Comparison of ENCODE assay signal across 1 cellular context in the genomic region with DNA sequence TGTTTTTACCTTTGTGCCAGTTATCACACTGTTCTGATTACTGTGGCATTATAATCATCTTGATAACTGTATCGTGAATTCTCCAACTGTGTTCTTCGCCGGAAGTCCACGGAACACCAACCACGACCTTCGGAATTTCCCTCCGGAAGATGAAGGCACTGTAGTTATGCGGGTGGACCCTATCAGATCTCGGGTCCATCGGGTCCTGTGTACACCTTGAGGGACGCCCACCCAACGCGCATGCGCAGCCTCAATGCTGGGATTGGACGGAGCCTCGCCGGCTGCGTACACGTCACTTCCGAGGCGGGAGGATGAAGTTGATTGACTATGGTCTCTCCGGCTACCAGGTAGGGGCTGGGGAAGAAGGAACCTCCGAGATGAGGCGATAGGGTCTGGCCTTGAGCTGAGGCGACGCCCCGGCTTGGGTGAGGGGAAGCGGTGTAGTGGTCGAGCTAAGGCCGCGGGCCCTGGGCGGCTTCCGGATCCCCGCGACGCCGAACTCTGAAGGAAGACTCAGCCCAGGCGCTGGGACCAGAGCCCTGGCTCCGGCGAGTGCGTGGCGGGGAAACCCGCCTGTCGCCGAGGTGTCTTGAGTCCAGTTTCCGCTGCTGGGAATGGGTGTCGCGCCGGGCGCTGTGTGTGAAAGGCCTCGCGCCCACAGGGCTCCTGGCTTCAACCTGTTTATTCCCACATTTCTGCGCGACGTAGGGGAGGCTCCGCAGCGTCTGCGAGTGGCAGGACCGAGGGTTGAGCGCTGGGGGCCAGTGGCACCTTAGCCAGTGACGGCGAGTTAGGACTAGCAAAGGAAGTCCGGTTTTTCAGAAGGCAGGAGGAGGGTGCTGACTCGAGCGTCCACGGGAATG.
TF ChIP-seq lines count a peak whose summit lies in the region.

A gene with protein sequence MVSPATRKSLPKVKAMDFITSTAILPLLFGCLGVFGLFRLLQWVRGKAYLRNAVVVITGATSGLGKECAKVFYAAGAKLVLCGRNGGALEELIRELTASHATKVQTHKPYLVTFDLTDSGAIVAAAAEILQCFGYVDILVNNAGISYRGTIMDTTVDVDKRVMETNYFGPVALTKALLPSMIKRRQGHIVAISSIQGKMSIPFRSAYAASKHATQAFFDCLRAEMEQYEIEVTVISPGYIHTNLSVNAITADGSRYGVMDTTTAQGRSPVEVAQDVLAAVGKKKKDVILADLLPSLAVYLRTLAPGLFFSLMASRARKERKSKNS (plus strand): TSS at position 320 of the 863 bp plus-strand sequence. CDS start 8 bp downstream, at position 328.

TF ChIP-seq in HepG2, 621 proteins besides CTCF, POLR2A, EP300 and RAD21 (continued from another document and continues in another):
- TF ChIP-seq, protein P1, sequence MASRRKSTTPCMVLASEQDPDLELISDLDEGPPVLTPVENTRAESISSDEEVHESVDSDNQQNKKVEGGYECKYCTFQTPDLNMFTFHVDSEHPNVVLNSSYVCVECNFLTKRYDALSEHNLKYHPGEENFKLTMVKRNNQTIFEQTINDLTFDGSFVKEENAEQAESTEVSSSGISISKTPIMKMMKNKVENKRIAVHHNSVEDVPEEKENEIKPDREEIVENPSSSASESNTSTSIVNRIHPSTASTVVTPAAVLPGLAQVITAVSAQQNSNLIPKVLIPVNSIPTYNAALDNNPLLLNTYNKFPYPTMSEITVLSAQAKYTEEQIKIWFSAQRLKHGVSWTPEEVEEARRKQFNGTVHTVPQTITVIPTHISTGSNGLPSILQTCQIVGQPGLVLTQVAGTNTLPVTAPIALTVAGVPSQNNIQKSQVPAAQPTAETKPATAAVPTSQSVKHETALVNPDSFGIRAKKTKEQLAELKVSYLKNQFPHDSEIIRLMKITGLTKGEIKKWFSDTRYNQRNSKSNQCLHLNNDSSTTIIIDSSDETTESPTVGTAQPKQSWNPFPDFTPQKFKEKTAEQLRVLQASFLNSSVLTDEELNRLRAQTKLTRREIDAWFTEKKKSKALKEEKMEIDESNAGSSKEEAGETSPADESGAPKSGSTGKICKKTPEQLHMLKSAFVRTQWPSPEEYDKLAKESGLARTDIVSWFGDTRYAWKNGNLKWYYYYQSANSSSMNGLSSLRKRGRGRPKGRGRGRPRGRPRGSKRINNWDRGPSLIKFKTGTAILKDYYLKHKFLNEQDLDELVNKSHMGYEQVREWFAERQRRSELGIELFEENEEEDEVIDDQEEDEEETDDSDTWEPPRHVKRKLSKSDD (CRISPR knock-in tag; IDR thresholded peaks at IDR 0.05; ENCODE audit: low read depth): no peak; the same call in 1 of the 2 replicates
- TF ChIP-seq BCL6 (CRISPR knock-in tag; IDR thresholded peaks at IDR 0.05) (no peak), MBD4 (IDR thresholded peaks at IDR 0.05; ENCODE audit: borderline replicate concordance, low read length) (no peak), ZNF333 (CRISPR knock-in tag; IDR thresholded peaks at IDR 0.05; ENCODE audit: borderline replicate concordance) (no peak), EZH2 (conservative IDR thresholded peaks at IDR 0.05; ENCODE audit: low read depth, low read length) (no peak), IKZF1 (IDR thresholded peaks at IDR 0.05) (no peak), ERF (CRISPR knock-in tag; IDR thresholded peaks at IDR 0.05) (no peak), ZNF589 (CRISPR knock-in tag; conservative IDR thresholded peaks at IDR 0.05) (0 out of 2 replicates have a peak, but pooled peaks have one; percentile 56), NFATC3 (CRISPR knock-in tag; IDR thresholded peaks at IDR 0.05) (no peak), SMAD9 (CRISPR knock-in tag; IDR thresholded peaks at IDR 0.05) (no peak), PAX8 (CRISPR knock-in tag; IDR thresholded peaks at IDR 0.05; ENCODE audit: borderline replicate concordance) (no peak), KLF9 (CRISPR knock-in tag; IDR thresholded peaks at IDR 0.05; ENCODE audit: low read depth) (no peak), ZNF317 (CRISPR knock-in tag; IDR thresholded peaks at IDR 0.05) (0 out of 2 replicates have a peak, but pooled peaks have one; percentile 49), CBFB (CRISPR knock-in tag; IDR thresholded peaks at IDR 0.05) (no peak), ZBTB20 (CRISPR knock-in tag; IDR thresholded peaks at IDR 0.05; ENCODE audit: borderline replicate concordance, low read depth) (0 out of 2 replicates have a peak, but pooled peaks have one; percentile 53), ARNT (IDR thresholded peaks at IDR 0.05) (no peak), GATA4 (IDR thresholded peaks at IDR 0.05; ENCODE audit: borderline replicate concordance, low read depth) (0 out of 2 replicates have a peak, but pooled peaks have one; percentile 47), ZNF124 (CRISPR knock-in tag; IDR thresholded peaks at IDR 0.05) (no peak), MYC (CRISPR knock-in tag; IDR thresholded peaks at IDR 0.05; ENCODE audit: borderline replicate concordance) (peak; percentile 61)
- TF ChIP-seq, protein P2, sequence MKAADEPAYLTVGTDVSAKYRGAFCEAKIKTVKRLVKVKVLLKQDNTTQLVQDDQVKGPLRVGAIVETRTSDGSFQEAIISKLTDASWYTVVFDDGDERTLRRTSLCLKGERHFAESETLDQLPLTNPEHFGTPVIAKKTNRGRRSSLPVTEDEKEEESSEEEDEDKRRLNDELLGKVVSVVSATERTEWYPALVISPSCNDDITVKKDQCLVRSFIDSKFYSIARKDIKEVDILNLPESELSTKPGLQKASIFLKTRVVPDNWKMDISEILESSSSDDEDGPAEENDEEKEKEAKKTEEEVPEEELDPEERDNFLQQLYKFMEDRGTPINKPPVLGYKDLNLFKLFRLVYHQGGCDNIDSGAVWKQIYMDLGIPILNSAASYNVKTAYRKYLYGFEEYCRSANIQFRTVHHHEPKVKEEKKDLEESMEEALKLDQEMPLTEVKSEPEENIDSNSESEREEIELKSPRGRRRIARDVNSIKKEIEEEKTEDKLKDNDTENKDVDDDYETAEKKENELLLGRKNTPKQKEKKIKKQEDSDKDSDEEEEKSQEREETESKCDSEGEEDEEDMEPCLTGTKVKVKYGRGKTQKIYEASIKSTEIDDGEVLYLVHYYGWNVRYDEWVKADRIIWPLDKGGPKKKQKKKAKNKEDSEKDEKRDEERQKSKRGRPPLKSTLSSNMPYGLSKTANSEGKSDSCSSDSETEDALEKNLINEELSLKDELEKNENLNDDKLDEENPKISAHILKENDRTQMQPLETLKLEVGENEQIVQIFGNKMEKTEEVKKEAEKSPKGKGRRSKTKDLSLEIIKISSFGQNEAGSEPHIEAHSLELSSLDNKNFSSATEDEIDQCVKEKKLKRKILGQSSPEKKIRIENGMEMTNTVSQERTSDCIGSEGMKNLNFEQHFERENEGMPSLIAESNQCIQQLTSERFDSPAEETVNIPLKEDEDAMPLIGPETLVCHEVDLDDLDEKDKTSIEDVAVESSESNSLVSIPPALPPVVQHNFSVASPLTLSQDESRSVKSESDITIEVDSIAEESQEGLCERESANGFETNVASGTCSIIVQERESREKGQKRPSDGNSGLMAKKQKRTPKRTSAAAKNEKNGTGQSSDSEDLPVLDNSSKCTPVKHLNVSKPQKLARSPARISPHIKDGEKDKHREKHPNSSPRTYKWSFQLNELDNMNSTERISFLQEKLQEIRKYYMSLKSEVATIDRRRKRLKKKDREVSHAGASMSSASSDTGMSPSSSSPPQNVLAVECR (CRISPR knock-in tag; IDR thresholded peaks at IDR 0.05; ENCODE audit: borderline replicate concordance): peak; percentile 91; the same call in 1 of the 2 replicates
- TF ChIP-seq, protein P3, sequence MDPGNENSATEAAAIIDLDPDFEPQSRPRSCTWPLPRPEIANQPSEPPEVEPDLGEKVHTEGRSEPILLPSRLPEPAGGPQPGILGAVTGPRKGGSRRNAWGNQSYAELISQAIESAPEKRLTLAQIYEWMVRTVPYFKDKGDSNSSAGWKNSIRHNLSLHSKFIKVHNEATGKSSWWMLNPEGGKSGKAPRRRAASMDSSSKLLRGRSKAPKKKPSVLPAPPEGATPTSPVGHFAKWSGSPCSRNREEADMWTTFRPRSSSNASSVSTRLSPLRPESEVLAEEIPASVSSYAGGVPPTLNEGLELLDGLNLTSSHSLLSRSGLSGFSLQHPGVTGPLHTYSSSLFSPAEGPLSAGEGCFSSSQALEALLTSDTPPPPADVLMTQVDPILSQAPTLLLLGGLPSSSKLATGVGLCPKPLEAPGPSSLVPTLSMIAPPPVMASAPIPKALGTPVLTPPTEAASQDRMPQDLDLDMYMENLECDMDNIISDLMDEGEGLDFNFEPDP (CRISPR knock-in tag; conservative IDR thresholded peaks at IDR 0.05): no peak
- TF ChIP-seq, protein P4, sequence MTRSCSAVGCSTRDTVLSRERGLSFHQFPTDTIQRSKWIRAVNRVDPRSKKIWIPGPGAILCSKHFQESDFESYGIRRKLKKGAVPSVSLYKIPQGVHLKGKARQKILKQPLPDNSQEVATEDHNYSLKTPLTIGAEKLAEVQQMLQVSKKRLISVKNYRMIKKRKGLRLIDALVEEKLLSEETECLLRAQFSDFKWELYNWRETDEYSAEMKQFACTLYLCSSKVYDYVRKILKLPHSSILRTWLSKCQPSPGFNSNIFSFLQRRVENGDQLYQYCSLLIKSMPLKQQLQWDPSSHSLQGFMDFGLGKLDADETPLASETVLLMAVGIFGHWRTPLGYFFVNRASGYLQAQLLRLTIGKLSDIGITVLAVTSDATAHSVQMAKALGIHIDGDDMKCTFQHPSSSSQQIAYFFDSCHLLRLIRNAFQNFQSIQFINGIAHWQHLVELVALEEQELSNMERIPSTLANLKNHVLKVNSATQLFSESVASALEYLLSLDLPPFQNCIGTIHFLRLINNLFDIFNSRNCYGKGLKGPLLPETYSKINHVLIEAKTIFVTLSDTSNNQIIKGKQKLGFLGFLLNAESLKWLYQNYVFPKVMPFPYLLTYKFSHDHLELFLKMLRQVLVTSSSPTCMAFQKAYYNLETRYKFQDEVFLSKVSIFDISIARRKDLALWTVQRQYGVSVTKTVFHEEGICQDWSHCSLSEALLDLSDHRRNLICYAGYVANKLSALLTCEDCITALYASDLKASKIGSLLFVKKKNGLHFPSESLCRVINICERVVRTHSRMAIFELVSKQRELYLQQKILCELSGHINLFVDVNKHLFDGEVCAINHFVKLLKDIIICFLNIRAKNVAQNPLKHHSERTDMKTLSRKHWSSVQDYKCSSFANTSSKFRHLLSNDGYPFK (CRISPR knock-in tag; IDR thresholded peaks at IDR 0.05; ENCODE audit: borderline replicate concordance): peak; percentile 64; the same call in 1 of the 2 replicates
- TF ChIP-seq, protein P5, sequence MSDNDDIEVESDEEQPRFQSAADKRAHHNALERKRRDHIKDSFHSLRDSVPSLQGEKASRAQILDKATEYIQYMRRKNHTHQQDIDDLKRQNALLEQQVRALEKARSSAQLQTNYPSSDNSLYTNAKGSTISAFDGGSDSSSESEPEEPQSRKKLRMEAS (IDR thresholded peaks at IDR 0.05): peak; percentile 17; the same call in 1 of the 2 replicates
- TF ChIP-seq, protein P6, sequence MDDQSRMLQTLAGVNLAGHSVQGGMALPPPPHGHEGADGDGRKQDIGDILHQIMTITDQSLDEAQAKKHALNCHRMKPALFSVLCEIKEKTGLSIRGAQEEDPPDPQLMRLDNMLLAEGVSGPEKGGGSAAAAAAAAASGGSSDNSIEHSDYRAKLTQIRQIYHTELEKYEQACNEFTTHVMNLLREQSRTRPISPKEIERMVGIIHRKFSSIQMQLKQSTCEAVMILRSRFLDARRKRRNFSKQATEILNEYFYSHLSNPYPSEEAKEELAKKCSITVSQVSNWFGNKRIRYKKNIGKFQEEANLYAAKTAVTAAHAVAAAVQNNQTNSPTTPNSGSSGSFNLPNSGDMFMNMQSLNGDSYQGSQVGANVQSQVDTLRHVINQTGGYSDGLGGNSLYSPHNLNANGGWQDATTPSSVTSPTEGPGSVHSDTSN (CRISPR knock-in tag; IDR thresholded peaks at IDR 0.05; ENCODE audit: borderline replicate concordance): no peak
- TF ChIP-seq, protein P7, sequence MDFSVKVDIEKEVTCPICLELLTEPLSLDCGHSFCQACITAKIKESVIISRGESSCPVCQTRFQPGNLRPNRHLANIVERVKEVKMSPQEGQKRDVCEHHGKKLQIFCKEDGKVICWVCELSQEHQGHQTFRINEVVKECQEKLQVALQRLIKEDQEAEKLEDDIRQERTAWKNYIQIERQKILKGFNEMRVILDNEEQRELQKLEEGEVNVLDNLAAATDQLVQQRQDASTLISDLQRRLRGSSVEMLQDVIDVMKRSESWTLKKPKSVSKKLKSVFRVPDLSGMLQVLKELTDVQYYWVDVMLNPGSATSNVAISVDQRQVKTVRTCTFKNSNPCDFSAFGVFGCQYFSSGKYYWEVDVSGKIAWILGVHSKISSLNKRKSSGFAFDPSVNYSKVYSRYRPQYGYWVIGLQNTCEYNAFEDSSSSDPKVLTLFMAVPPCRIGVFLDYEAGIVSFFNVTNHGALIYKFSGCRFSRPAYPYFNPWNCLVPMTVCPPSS (IDR thresholded peaks at IDR 0.05): no peak
- TF ChIP-seq, protein P8, sequence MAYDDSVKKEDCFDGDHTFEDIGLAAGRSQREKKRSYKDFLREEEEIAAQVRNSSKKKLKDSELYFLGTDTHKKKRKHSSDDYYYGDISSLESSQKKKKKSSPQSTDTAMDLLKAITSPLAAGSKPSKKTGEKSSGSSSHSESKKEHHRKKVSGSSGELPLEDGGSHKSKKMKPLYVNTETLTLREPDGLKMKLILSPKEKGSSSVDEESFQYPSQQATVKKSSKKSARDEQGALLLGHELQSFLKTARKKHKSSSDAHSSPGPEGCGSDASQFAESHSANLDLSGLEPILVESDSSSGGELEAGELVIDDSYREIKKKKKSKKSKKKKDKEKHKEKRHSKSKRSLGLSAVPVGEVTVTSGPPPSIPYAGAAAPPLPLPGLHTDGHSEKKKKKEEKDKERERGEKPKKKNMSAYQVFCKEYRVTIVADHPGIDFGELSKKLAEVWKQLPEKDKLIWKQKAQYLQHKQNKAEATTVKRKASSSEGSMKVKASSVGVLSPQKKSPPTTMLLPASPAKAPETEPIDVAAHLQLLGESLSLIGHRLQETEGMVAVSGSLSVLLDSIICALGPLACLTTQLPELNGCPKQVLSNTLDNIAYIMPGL (CRISPR knock-in tag; IDR thresholded peaks at IDR 0.05; ENCODE audit: borderline replicate concordance in 1 of 2, low read depth in 1 of 2): peak in 1 of 2 experiments; percentile 51; a peak in 2 of 4 replicates
- TF ChIP-seq, protein P9, sequence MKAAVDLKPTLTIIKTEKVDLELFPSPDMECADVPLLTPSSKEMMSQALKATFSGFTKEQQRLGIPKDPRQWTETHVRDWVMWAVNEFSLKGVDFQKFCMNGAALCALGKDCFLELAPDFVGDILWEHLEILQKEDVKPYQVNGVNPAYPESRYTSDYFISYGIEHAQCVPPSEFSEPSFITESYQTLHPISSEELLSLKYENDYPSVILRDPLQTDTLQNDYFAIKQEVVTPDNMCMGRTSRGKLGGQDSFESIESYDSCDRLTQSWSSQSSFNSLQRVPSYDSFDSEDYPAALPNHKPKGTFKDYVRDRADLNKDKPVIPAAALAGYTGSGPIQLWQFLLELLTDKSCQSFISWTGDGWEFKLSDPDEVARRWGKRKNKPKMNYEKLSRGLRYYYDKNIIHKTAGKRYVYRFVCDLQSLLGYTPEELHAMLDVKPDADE (CRISPR knock-in tag; IDR thresholded peaks at IDR 0.05): no peak
- TF ChIP-seq, protein P10, sequence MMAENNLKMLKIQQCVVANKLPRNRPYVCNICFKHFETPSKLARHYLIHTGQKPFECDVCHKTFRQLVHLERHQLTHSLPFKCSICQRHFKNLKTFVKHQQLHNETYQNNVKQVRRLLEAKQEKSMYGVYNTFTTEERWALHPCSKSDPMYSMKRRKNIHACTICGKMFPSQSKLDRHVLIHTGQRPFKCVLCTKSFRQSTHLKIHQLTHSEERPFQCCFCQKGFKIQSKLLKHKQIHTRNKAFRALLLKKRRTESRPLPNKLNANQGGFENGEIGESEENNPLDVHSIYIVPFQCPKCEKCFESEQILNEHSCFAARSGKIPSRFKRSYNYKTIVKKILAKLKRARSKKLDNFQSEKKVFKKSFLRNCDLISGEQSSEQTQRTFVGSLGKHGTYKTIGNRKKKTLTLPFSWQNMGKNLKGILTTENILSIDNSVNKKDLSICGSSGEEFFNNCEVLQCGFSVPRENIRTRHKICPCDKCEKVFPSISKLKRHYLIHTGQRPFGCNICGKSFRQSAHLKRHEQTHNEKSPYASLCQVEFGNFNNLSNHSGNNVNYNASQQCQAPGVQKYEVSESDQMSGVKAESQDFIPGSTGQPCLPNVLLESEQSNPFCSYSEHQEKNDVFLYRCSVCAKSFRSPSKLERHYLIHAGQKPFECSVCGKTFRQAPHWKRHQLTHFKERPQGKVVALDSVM (CRISPR knock-in tag; IDR thresholded peaks at IDR 0.05): peak; percentile 64
